In genomic region chr7:151630349-151630748, GRCh38 we compare ENCODE assay signal across 12 cellular contexts.
DNase-seq lines count a peak whose midpoint lies in the region; ATAC-seq, FAIRE-seq and TF ChIP-seq lines count a peak whose summit lies in the region.
"Had no signal": no experiment of that assay in that cellular context is flagged by ENCODE, and none has a peak within 500 bp of the region (broad histone marks: within the 10 kb centered on the region; RNA-seq: fewer than 3 reads in every experiment).

No MANE protein-coding gene starts in this region.

- intact Hi-C loops in left colon (cut with DNase I, micrococcal nuclease), result no loop called here

- no peak overlapping the region for H3K4me3 ChIP-seq in CD8-positive, alpha-beta memory T cell (ENCODE audit: low read length)
- H3K4me3 ChIP-seq in Loucy (ENCODE audit: low read length, poor library complexity, severe bottlenecking), result peak overlapping the region; percentile 74
- H3K4me3 ChIP-seq in bronchial epithelial cell (ENCODE audit: low read depth, low read length), result peak overlapping the region; percentile 59

- peaks cover 21% of the 10 kb centered on the region for H3K4me1 ChIP-seq in CD8-positive, alpha-beta memory T cell (ENCODE audit: insufficient read depth, low read length)
- H3K4me1 ChIP-seq in Loucy (ENCODE audit: insufficient read depth, low read length, poor library complexity, severe bottlenecking), result peaks cover 11% of the 10 kb centered on the region

- H3K36me3 ChIP-seq in CD8-positive, alpha-beta memory T cell (ENCODE audit: insufficient read depth, low read length), result no peaks in the 10 kb centered on the region
- H3K36me3 ChIP-seq in Loucy (ENCODE audit: insufficient read depth, low read length) (no peaks in the 10 kb centered on the region), bronchial epithelial cell (ENCODE audit: control insufficient read depth, insufficient read depth, low read length) (peaks cover 1% of the 10 kb centered on the region)

- no peak for DNase-seq in CD8-positive, alpha-beta memory T cell
- DNase-seq in bronchial epithelial cell (ENCODE audit: low read depth) (no peak), iPS-NIHi7 (ENCODE audit: extremely low spot score) (no peak), NCI-H226 (no peak), left colon (no peak)
- DNase-seq: kidney; stimulated activated CD4-positive, alpha-beta T cell treated with anti-CD3 and anti-CD28 coated beads, Interleukin-12 subunit alpha, Interleukin-12 subunit beta, amount 100 ng/mL, for 4 hours; substantia nigra had no signal

- H3K27ac Mint-ChIP-seq in CD8-positive, alpha-beta memory T cell, result peak overlapping the region in 1 of 8 donors; percentile 88
- H3K27ac Mint-ChIP-seq in nephron, result no peak overlapping the region

- peaks cover 0 to 23% (median 11%) of the 10 kb centered on the region in 3 donors for H3K36me3 Mint-ChIP-seq in CD8-positive, alpha-beta memory T cell
- H3K36me3 Mint-ChIP-seq in nephron (ENCODE audit: low read depth), result no peaks in the 10 kb centered on the region

- no peak for FAIRE-seq in bronchial epithelial cell (lab: Jason Lieb, UNC)
- FAIRE-seq: G401.6, kidney had no signal

- TF ChIP-seq CTCF in Loucy (conservative IDR thresholded peaks at IDR 0.05; ENCODE audit: low read length) (no peak), bronchial epithelial cell (IDR thresholded peaks at IDR 0.05; ENCODE audit: insufficient read depth, low read length, severe bottlenecking) (no peak), nephron (IDR thresholded peaks at IDR 0.05; ENCODE audit: unreplicated experiment in 3 of 3) (no peak)

- H3K27ac ChIP-seq in CD8-positive, alpha-beta memory T cell (ENCODE audit: low read depth, low read length), result no peak overlapping the region

- H3K9me3 Mint-ChIP-seq in CD8-positive, alpha-beta memory T cell, result peaks cover 0 to 5% (median 0%) of the 10 kb centered on the region in 5 donors
- peaks cover 7% of the 10 kb centered on the region for H3K9me3 Mint-ChIP-seq in nephron

- H3K4me2 ChIP-seq in Loucy (ENCODE audit: low read depth, low read length, poor library complexity, severe bottlenecking), result peak overlapping the region; percentile 94

- no peaks in the 10 kb centered on the region for H3K27me3 ChIP-seq in CD8-positive, alpha-beta memory T cell (ENCODE audit: insufficient read depth, low read length, poor library complexity, severe bottlenecking)
- H3K27me3 ChIP-seq in Loucy (ENCODE audit: insufficient read depth, low read length, poor library complexity, severe bottlenecking), result no peaks in the 10 kb centered on the region
- no peaks in the 10 kb centered on the region for H3K27me3 ChIP-seq in bronchial epithelial cell (ENCODE audit: control insufficient read depth, insufficient read depth, low read length)

- H4K20me1 ChIP-seq in Loucy (ENCODE audit: insufficient read depth, low read length, poor library complexity, severe bottlenecking), result no peaks in the 10 kb centered on the region

- CTCF ChIA-PET in CD8-positive, alpha-beta memory T cell (lab: Charles Lee), result interaction anchor here (0.5 to 1.3 kb wide), 2 partner anchors 12 to 85 kb away, joined by 3 to 4 read pairs; no protein-coding TSS in a partner anchor

- no peaks in the 10 kb centered on the region for H3K9me2 ChIP-seq in Loucy (replicated peaks; ENCODE audit: low read depth, low read length)

- peaks cover 30 to 54% (median 50%) of the 10 kb centered on the region in 3 donors for H3K4me1 Mint-ChIP-seq in CD8-positive, alpha-beta memory T cell
- peaks cover 34% of the 10 kb centered on the region for H3K4me1 Mint-ChIP-seq in nephron

- H2AFZ ChIP-seq in Loucy (ENCODE audit: low read length), result no peak overlapping the region

- H3K4me3 Mint-ChIP-seq in CD8-positive, alpha-beta memory T cell, result peak overlapping the region in 6 of 7 donors; percentile 19 to 93 (median 86)
- H3K4me3 Mint-ChIP-seq in nephron, result peak overlapping the region; percentile 89 to 93 (median 91)

- no peaks in the 10 kb centered on the region for H3K27me3 Mint-ChIP-seq in CD8-positive, alpha-beta memory T cell
- peaks cover 49% of the 10 kb centered on the region for H3K27me3 Mint-ChIP-seq in nephron (ENCODE audit: low read depth)

- H3F3A ChIP-seq in Loucy (ENCODE audit: low read depth), result peaks cover 11% of the 10 kb centered on the region; the same call in 1 of the 2 replicates

- H3K9me3 ChIP-seq in CD8-positive, alpha-beta memory T cell (ENCODE audit: low read length), result no peaks in the 10 kb centered on the region
- no peaks in the 10 kb centered on the region for H3K9me3 ChIP-seq in Loucy (ENCODE audit: insufficient read depth, low read depth, low read length)

- ATAC-seq in GM19463 (IDR thresholded peaks at IDR 0.05; ENCODE audit: unreplicated experiment) (no peak), left colon (no peak)

- POLR2A ChIA-PET in CD8-positive, alpha-beta memory T cell (lab: Charles Lee), result no interaction called here

- no peak overlapping the region for H3K9ac ChIP-seq in Loucy (ENCODE audit: low read depth, low read length, poor library complexity, severe bottlenecking)

- peaks cover 5% of the 10 kb centered on the region; the same call in 1 of the 2 replicates for H3K79me2 ChIP-seq in Loucy (ENCODE audit: insufficient read depth, low read length)
